ENCODE assay signal across 1 cellular context in genomic region chr6:163021054-163021453, GRCh38.
TF ChIP-seq lines count a peak whose summit lies in the region.

No MANE protein-coding gene starts in this region.

TF ChIP-seq in GM23338, 12 proteins besides CTCF, POLR2A, EP300 and RAD21 (continued from another document):
- no peak for TF ChIP-seq NANOG (IDR thresholded peaks at IDR 0.05; ENCODE audit: borderline replicate concordance)
- TF ChIP-seq STAT1 (IDR thresholded peaks at IDR 0.05; ENCODE audit: unreplicated experiment): no peak
- TF ChIP-seq POLR2AphosphoS5 (IDR thresholded peaks at IDR 0.05; ENCODE audit: low read depth): no peak
- no peak for TF ChIP-seq ZNF462 (CRISPR knock-in tag; IDR thresholded peaks at IDR 0.05)
- TF ChIP-seq EZH2 (IDR thresholded peaks at IDR 0.05; ENCODE audit: low read depth, unreplicated experiment): no peak
TF ChIP-seq in GM23338: peak in this region for 0.
